Comparison of ENCODE assay signal across 22 cellular contexts in the genomic region with DNA sequence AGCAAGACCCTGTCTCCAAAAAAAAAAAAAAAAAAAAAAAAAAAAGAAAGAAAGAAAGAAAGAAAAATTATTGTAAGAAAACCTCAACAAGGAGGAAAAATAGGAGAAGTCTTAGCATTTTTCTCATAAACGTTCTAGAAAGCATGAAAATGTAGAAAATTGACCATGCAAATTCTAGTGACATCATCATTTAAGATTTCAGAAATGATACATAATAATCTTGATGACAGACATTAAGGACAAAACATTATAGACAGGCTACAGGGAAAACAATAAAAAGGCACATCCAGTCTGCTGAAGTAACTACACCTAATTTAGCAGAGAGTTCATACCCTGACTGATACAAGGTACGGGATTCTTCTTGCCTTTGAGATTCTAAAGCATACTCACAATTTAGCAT. TPM values are rescaled to one million over a fixed set of nuclear protein-coding genes. Genes with fewer than 3 reads are reported as not detected.
DNase-seq lines count a peak whose midpoint lies in the region; ATAC-seq and TF ChIP-seq lines count a peak whose summit lies in the region.
"Had no signal": no experiment of that assay in that cellular context is flagged by ENCODE, and none has a peak within 500 bp of the region (broad histone marks: within the 10 kb centered on the region; RNA-seq: fewer than 3 reads in every experiment).

No MANE protein-coding gene starts in this region.

- H3K9me3 Mint-ChIP-seq in natural killer cell: no peaks in the 10 kb centered on the region
- no peaks in the 10 kb centered on the region for H3K9me3 Mint-ChIP-seq in natural killer cell treated with Interleukin-12 subunit alpha and Interleukin-12 subunit beta and Interleukin-15 and Interleukin-18, amount 100 ng/mL, for 72 hours
- H3K9me3 Mint-ChIP-seq in T-cell: no peaks in the 10 kb centered on the region

- H3K27me3 Mint-ChIP-seq in natural killer cell (ENCODE audit: low read depth in 2 of 2) (no peaks in the 10 kb centered on the region), T-cell (no peaks in the 10 kb centered on the region)
- no peaks in the 10 kb centered on the region for H3K27me3 Mint-ChIP-seq in natural killer cell treated with Interleukin-12 subunit alpha and Interleukin-12 subunit beta and Interleukin-15 and Interleukin-18, amount 100 ng/mL, for 72 hours

- H3K4me1 Mint-ChIP-seq in natural killer cell (peaks cover 54 to 57% of the 10 kb centered on the region in 2 donors), T-cell (peaks cover 58 to 69% (median 65%) of the 10 kb centered on the region in 3 donors)
- peaks cover 28 to 31% of the 10 kb centered on the region in 2 donors for H3K4me1 Mint-ChIP-seq in natural killer cell treated with Interleukin-12 subunit alpha and Interleukin-12 subunit beta and Interleukin-15 and Interleukin-18, amount 100 ng/mL, for 72 hours (ENCODE audit: low read depth in 2 of 2)

- DNase-seq in natural killer cell (no peak), T-cell (no peak), left lobe of liver (ENCODE audit: low spot score) (no peak), T-helper 2 cell (no peak), SKM-1 (lab: John Stamatoyannopoulos, UW; ENCODE audit: unreplicated experiment) (no peak)
- no peak for DNase-seq in natural killer cell treated with Interleukin-12 subunit alpha and Interleukin-12 subunit beta and Interleukin-15 and Interleukin-18, amount 100 ng/mL, for 72 hours (ENCODE audit: low spot score)
- DNase-seq: AML-193, Calu3, DMS79 treated with DMSO at 0.1 percent for 48 hours, GF-D8, H7, IMR-90, MM.1S, NCI-H1417, NCI-H1694, NCI-H2029 treated with DMSO at 0.1 percent for 48 hours, NCI-H2227 treated with DMSO at 0.1 percent for 48 hours, NCI-H69, Right ventricle myocardium superior, RPMI8226 had no signal

- intact Hi-C loops in natural killer cell (cut with micrococcal nuclease): no loop called here

- no peak overlapping the region for H3K4me3 Mint-ChIP-seq in natural killer cell
- no peak overlapping the region for H3K4me3 Mint-ChIP-seq in natural killer cell treated with Interleukin-12 subunit alpha and Interleukin-12 subunit beta and Interleukin-15 and Interleukin-18, amount 100 ng/mL, for 72 hours
- no peak overlapping the region for H3K4me3 Mint-ChIP-seq in T-cell

- POLR2A ChIA-PET in T-cell (lab: Charles Lee): no interaction called here

- no peak for ATAC-seq in natural killer cell
- no peak for ATAC-seq in natural killer cell treated with Interleukin-12 subunit alpha and Interleukin-12 subunit beta and Interleukin-15 and Interleukin-18, amount 100 ng/mL, for 72 hours
- no peak for ATAC-seq in T-cell (replicated peaks in 1 of 4)
- peak; percentile 23 for ATAC-seq in left lobe of liver
- no peak for ATAC-seq in HG02610 (IDR thresholded peaks at IDR 0.05; ENCODE audit: unreplicated experiment)
- ATAC-seq: A549 had no signal

- CTCF ChIA-PET in T-cell (lab: Charles Lee): interaction anchor here in 1 of 2 donors (0.6 kb wide), 1 partner anchor 23 kb away, joined by 4 read pairs; no protein-coding TSS in a partner anchor

- TF ChIP-seq CTCF in natural killer cell (IDR thresholded peaks at IDR 0.05): no peak

- H3K27ac Mint-ChIP-seq in natural killer cell (peak overlapping the region; percentile 80), T-cell (peak overlapping the region; percentile 10 to 44)
- H3K27ac Mint-ChIP-seq in natural killer cell treated with Interleukin-12 subunit alpha and Interleukin-12 subunit beta and Interleukin-15 and Interleukin-18, amount 100 ng/mL, for 72 hours: peak overlapping the region in 1 of 2 donors; percentile 74

- peaks cover 8% of the 10 kb centered on the region for H3K36me3 Mint-ChIP-seq in natural killer cell
- H3K36me3 Mint-ChIP-seq in natural killer cell treated with Interleukin-12 subunit alpha and Interleukin-12 subunit beta and Interleukin-15 and Interleukin-18, amount 100 ng/mL, for 72 hours: peaks cover 9% of the 10 kb centered on the region
- H3K36me3 Mint-ChIP-seq in T-cell: peaks cover 44% of the 10 kb centered on the region

RNA-seq across cellular contexts. Expression of a gene that starts 21.9 kb away (rescaled TPM):
- total RNA-seq in natural killer cell (100 to 1,000 TPM; 107 to 122 (median 116) TPM), T-cell (10 to 100 TPM; 60.8 to 82.4 (median 77.6) TPM), left lobe of liver (35.4 TPM)
- total RNA-seq in natural killer cell treated with Interleukin-12 subunit alpha and Interleukin-12 subunit beta and Interleukin-15 and Interleukin-18, amount 100 ng/mL, for 72 hours: 100 to 1,000 TPM in 1 of 2 donors, 10 to 100 TPM in 1; 75.8 to 129 TPM
